ENCODE assay signal across 25 cellular contexts in the genomic region with DNA sequence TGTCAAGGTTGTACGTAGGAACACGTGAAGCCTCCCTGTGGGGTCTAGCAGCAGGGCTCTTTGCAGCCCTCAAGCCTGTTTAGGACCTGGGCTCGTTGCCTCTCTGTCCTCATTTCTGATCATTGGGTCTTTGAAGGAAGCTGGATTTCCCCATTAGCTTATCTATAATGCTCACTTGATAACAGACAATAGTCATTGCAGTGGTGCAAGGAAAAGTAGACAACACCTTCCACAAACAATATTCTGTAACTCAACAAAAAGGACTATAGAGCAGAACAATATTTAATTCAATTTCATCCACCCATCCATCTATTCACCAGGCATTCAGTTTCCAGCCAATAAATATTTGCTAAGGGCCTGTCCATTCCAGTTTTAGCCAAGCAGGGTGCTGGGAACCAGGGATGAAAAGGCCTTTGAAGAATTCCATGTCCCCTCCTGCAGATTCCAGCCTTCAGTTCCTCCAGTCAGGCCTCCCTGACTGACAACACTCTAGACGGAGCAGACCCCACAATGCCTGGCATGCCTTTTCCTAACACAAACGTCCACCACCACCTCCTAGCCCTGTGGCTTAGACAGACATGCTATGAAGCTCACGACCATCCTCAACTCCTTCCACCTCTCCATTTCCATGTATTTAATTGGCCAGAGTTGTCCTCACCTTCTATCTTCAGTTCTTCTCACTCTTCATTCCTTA.
"Had no signal": no experiment of that assay in that cellular context is flagged by ENCODE, and none has a peak within 500 bp of the region (broad histone marks: within the 10 kb centered on the region; RNA-seq: fewer than 3 reads in every experiment).

No MANE protein-coding gene starts in this region.

- H3K9me3 Mint-ChIP-seq: activated CD4-positive, alpha-beta memory T cell treated with anti-CD3 and anti-CD28 coated beads, Interleukin-2, amount 10 ng/mL, durations not matched to agents 7 days and 5 days; activated CD4-positive, alpha-beta T cell treated with anti-CD3 and anti-CD28 coated beads, Interleukin-2, amount 10 ng/mL, durations not matched to agents 24 days and 14 days; activated T-cell treated with anti-CD3 and anti-CD28 coated beads, Interleukin-2, amount 50 U/mL, for 4 hours; activated T-helper 17 cell treated with anti-CD3 and anti-CD28 coated beads, Interleukin-2, amount 50 U/mL, for 72 hours; immature natural killer cell; natural killer cell; neural progenitor cell had no signal

- H3K4me2 ChIP-seq: neural progenitor cell had no signal

- H3K36me3 ChIP-seq: neural progenitor cell, right atrium auricular region, spleen, transverse colon had no signal

- H3K4me1 ChIP-seq: neural progenitor cell, parathyroid adenoma, right atrium auricular region, spleen, testis had no signal

- H3K4me1 Mint-ChIP-seq: activated T-helper 17 cell treated with anti-CD3 and anti-CD28 coated beads, Interleukin-2, amount 50 U/mL, for 72 hours; immature natural killer cell; natural killer cell had no signal

- H3K27me3 Mint-ChIP-seq: activated CD4-positive, alpha-beta memory T cell treated with anti-CD3 and anti-CD28 coated beads, Interleukin-2, amount 10 ng/mL, durations not matched to agents 7 days and 5 days; activated T-helper 17 cell treated with anti-CD3 and anti-CD28 coated beads, Interleukin-2, amount 50 U/mL, for 72 hours had no signal

- H3K9me3 ChIP-seq: right atrium auricular region, spleen, testis, transverse colon had no signal

- H3K9ac ChIP-seq: neural progenitor cell, parathyroid adenoma had no signal

- H3K4me3 Mint-ChIP-seq: activated CD4-positive, alpha-beta memory T cell treated with anti-CD3 and anti-CD28 coated beads, Interleukin-2, amount 10 ng/mL, durations not matched to agents 7 days and 5 days; activated CD4-positive, alpha-beta T cell treated with anti-CD3 and anti-CD28 coated beads, Interleukin-2, amount 10 ng/mL, durations not matched to agents 24 days and 14 days; activated T-cell treated with anti-CD3 and anti-CD28 coated beads, Interleukin-2, amount 50 U/mL, for 4 hours; activated T-helper 17 cell treated with anti-CD3 and anti-CD28 coated beads, Interleukin-2, amount 50 U/mL, for 72 hours; immature natural killer cell; natural killer cell; neural progenitor cell had no signal

- H3K27ac Mint-ChIP-seq: activated CD4-positive, alpha-beta memory T cell treated with anti-CD3 and anti-CD28 coated beads, Interleukin-2, amount 10 ng/mL, durations not matched to agents 7 days and 5 days; activated CD4-positive, alpha-beta T cell treated with anti-CD3 and anti-CD28 coated beads, Interleukin-2, amount 10 ng/mL, durations not matched to agents 24 days and 14 days; immature natural killer cell; natural killer cell; neural progenitor cell had no signal

- H3K36me3 Mint-ChIP-seq: immature natural killer cell, natural killer cell, neural progenitor cell had no signal

- H2AFZ ChIP-seq: neural progenitor cell, parathyroid adenoma had no signal

- DNase-seq: activated CD4-positive, alpha-beta memory T cell treated with anti-CD3 and anti-CD28 coated beads, Interleukin-2, amount 10 ng/mL, durations not matched to agents 7 days and 5 days; activated CD4-positive, alpha-beta T cell treated with anti-CD3 and anti-CD28 coated beads, Interleukin-2, amount 10 ng/mL, durations not matched to agents 24 days and 14 days; activated CD4-positive, CD25-positive, alpha-beta regulatory T cell treated with anti-CD3 and anti-CD28 coated beads, Interleukin-2, amount 50 U/mL, for 72 hours; activated gamma-delta T cell treated with Interleukin-2 at 50 U/mL for 16 hours; activated naive CD4-positive, alpha-beta T cell treated with anti-CD3 and anti-CD28 coated beads, Interleukin-2, amount 50 U/mL, for 16 hours; activated T-cell treated with anti-CD3 and anti-CD28 coated beads, Interleukin-2, amount 50 U/mL, for 4 hours; amniotic stem cell; caudate nucleus; cortex of kidney; foreskin fibroblast; head of caudate nucleus; hippocampal formation; immature natural killer cell; midbrain; natural killer cell; occipital lobe; spleen; stimulated activated naive CD4-positive, alpha-beta T cell treated with Interleukin-2 at 50 U/mL for 16 hours; T-helper 9 cell; testis; transverse colon had no signal

- H3K27me3 ChIP-seq: neural progenitor cell, right atrium auricular region, spleen, testis, transverse colon had no signal

- H3K27ac ChIP-seq: neural progenitor cell, parathyroid adenoma, right atrium auricular region, testis had no signal

- H3K4me3 ChIP-seq: neural progenitor cell, right atrium auricular region, spleen, testis, transverse colon had no signal

- H3K79me2 ChIP-seq: parathyroid adenoma had no signal
